Comparison of ENCODE assay signal across 8 cellular contexts in genomic region chr7:2109936-2110585, GRCh38.
DNase-seq lines count a peak whose midpoint lies in the region; FAIRE-seq and TF ChIP-seq lines count a peak whose summit lies in the region.

No MANE protein-coding gene starts in this region.

- no peak for FAIRE-seq in small intestine (lab: Jason Lieb, UNC)

- H3K9me3 ChIP-seq in small intestine (ENCODE audit: control insufficient read depth, low read depth) (no peaks in the 10 kb centered on the region), uterus (no peaks in the 10 kb centered on the region)

- TF ChIP-seq CTCF in uterus (IDR thresholded peaks at IDR 0.05): no peak

- H3K27me3 Mint-ChIP-seq in activated CD4-positive, alpha-beta T cell treated with anti-CD3 and anti-CD28 coated beads, Interleukin-2, amount 10 ng/mL, durations not matched to agents 7 days and 5 days: no peaks in the 10 kb centered on the region

- H3K4me3 ChIP-seq in small intestine (ENCODE audit: low read depth in 1 of 2, low read length in 2 of 2) (no peak overlapping the region), uterus (no peak overlapping the region)

- peaks cover 35% of the 10 kb centered on the region for H3K4me1 Mint-ChIP-seq in activated CD4-positive, alpha-beta T cell treated with anti-CD3 and anti-CD28 coated beads, Interleukin-2, amount 10 ng/mL, durations not matched to agents 7 days and 5 days

- no peaks in the 10 kb centered on the region for H3K27me3 ChIP-seq in small intestine (ENCODE audit: control insufficient read depth in 2 of 2, insufficient read depth in 2 of 2, low read length in 2 of 2)
- H3K27me3 ChIP-seq in uterus: no peaks in the 10 kb centered on the region

- no peak for TF ChIP-seq POLR2A in erythroblast (IDR thresholded peaks at IDR 0.05; ENCODE audit: low read length)
- TF ChIP-seq POLR2A in uterus (IDR thresholded peaks at IDR 0.05): no peak

- POLR2A ChIA-PET in activated CD4-positive, alpha-beta T cell treated with anti-CD3 and anti-CD28 coated beads, Interleukin-2, amount 10 ng/mL, durations not matched to agents 7 days and 5 days (lab: Charles Lee): no interaction called here

- H3K27ac ChIP-seq in small intestine (ENCODE audit: low read depth in 1 of 2, low read length in 1 of 2) (peak overlapping the region in 1 of 2 donors; percentile 43), uterus (no peak overlapping the region)

- peaks cover 7% of the 10 kb centered on the region for H3K36me3 Mint-ChIP-seq in activated CD4-positive, alpha-beta T cell treated with anti-CD3 and anti-CD28 coated beads, Interleukin-2, amount 10 ng/mL, durations not matched to agents 7 days and 5 days (ENCODE audit: low read depth)

- no peaks in the 10 kb centered on the region for H3K9me3 Mint-ChIP-seq in activated CD4-positive, alpha-beta T cell treated with anti-CD3 and anti-CD28 coated beads, Interleukin-2, amount 10 ng/mL, durations not matched to agents 7 days and 5 days

- intact Hi-C loops in uterus (cut with DNase I; ENCODE audit: low total_unique reads): no loop called here

- DNase-seq in COLO829 (ENCODE audit: low spot score) (peak; percentile 84), LoVo (ENCODE audit: low spot score) (peak; percentile 88), erythroblast (lab: John Stamatoyannopoulos, UW) (peak; percentile 81 to 84), small intestine (peak; percentile 68), SKM-1 treated with dmso at 0.1 percent for 144 hours (lab: John Stamatoyannopoulos, UW; ENCODE audit: unreplicated experiment) (no peak), uterus (no peak), UCSD-AML1 (lab: John Stamatoyannopoulos, UW; ENCODE audit: unreplicated experiment) (no peak)
- peak; percentile 12 for DNase-seq in activated CD4-positive, alpha-beta T cell treated with anti-CD3 and anti-CD28 coated beads, Interleukin-2, amount 10 ng/mL, durations not matched to agents 7 days and 5 days

- H3K4me1 ChIP-seq in small intestine (ENCODE audit: control insufficient read depth in 2 of 2, insufficient read depth in 1 of 2, low read depth in 1 of 2, low read length in 1 of 2) (peaks cover 2% of the 10 kb centered on the region in 2 donors), uterus (peaks cover 0 to 4% of the 10 kb centered on the region in 2 donors)

- peaks cover 0 to 2% of the 10 kb centered on the region in 2 donors for H3K36me3 ChIP-seq in small intestine (ENCODE audit: control insufficient read depth in 2 of 2, insufficient read depth in 2 of 2, low read length in 2 of 2)
- no peaks in the 10 kb centered on the region for H3K36me3 ChIP-seq in uterus

- H3K27ac Mint-ChIP-seq in activated CD4-positive, alpha-beta T cell treated with anti-CD3 and anti-CD28 coated beads, Interleukin-2, amount 10 ng/mL, durations not matched to agents 7 days and 5 days: no peak overlapping the region

- no peak overlapping the region for H3K4me3 Mint-ChIP-seq in activated CD4-positive, alpha-beta T cell treated with anti-CD3 and anti-CD28 coated beads, Interleukin-2, amount 10 ng/mL, durations not matched to agents 7 days and 5 days

- 75 to 83% (median 78%) methylated on average over 28 of the region's 28 CpGs for WGBS in small intestine, 3 donors

- CTCF ChIA-PET in activated CD4-positive, alpha-beta T cell treated with anti-CD3 and anti-CD28 coated beads, Interleukin-2, amount 10 ng/mL, durations not matched to agents 7 days and 5 days (lab: Charles Lee): no interaction called here

Comparison
In these comparisons a context has a peak if more than half of its experiments do, and no peak if none do; other contexts are left out.
1. DNase-seq: peak in COLO829 (single experiment), LoVo (single experiment), activated CD4-positive, alpha-beta T cell treated with anti-CD3 and anti-CD28 coated beads, Interleukin-2, amount 10 ng/mL, durations not matched to agents 7 days and 5 days (single experiment), erythroblast (2 of 2) and small intestine (single experiment); none in SKM-1 treated with dmso at 0.1 percent for 144 hours (single experiment), uterus (0 of 2) and UCSD-AML1 (single experiment).